ENCODE assay signal across 28 cellular contexts in the genomic region with DNA sequence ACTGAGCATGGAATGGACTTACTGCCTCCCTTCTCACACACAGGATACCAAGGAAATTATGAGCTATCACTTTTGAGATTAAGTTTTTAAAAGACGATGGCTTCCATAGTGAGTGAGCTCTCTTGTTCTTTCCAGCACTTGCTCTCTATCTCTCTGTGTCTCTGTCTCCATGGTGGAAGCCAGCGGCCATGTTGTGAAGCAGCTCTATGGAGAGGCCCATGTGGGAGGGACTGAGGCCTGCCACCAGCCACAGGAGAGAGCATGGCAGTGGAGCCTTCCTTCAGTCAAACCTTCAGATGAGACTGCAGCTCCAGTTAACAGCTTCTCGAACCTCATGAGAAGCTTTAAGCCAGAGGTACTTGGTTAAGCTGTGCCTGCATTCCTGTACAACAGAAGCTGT.
"Had no signal": no experiment of that assay in that cellular context is flagged by ENCODE, and none has a peak within 500 bp of the region (broad histone marks: within the 10 kb centered on the region; RNA-seq: fewer than 3 reads in every experiment).

No MANE protein-coding gene starts in this region.

- H3K4me3 ChIP-seq: left lung, lower lobe of right lung, neural progenitor cell, pancreas, prostate gland, skin epidermis, stomach, testis, thyroid gland, transverse colon, upper lobe of left lung had no signal

- DNase-seq: hippocampal formation; kidney glomerular epithelial cell; left colon; left lung; lower lobe of right lung; mesendoderm; naive B cell; natural killer cell; nephron progenitor cell; pancreas; posterior cingulate gyrus; retina; right cardiac atrium; stimulated activated CD4-positive, alpha-beta T cell treated with anti-CD3 and anti-CD28 coated beads, Interleukin-12 subunit alpha, Interleukin-12 subunit beta, amount 100 ng/mL, for 4 hours; stimulated activated CD4-positive, alpha-beta T cell treated with anti-CD3 and anti-CD28 coated beads, Interleukin-15, amount 100 ng/mL, for 24 hours; stimulated activated CD4-positive, alpha-beta T cell treated with anti-CD3 and anti-CD28 coated beads, Interleukin-2, amount 100 ng/mL, for 24 hours; stimulated activated CD4-positive, alpha-beta T cell treated with anti-CD3 and anti-CD28 coated beads, Interleukin-4, amount 100 ng/mL, for 1 hour; stimulated activated naive B cell treated with anti-CD40 and anti-IgM and Interleukin-4, amounts not matched to agents 10 μg/mL and 1 μg/mL and 100 μg/mL, for 72 hours; stimulated activated naive CD8-positive, alpha-beta T cell treated with anti-CD3 and anti-CD28 coated beads, Interleukin-15, Interleukin-2, amounts not matched to agents 100 U/mL and 50 U/mL, for 24 hours; stomach; testis; thyroid gland; transverse colon; upper lobe of left lung had no signal

- H3K4me1 ChIP-seq: left lung, lower lobe of right lung, neural progenitor cell, pancreas, prostate gland, stomach, testis, thyroid gland, transverse colon, upper lobe of left lung had no signal

- ATAC-seq: left colon; left lung; lower lobe of right lung; natural killer cell; pancreas; right cardiac atrium; sciatic nerve; stimulated activated naive B cell treated with anti-CD40 and anti-IgM and Interleukin-4, amounts not matched to agents 10 μg/mL and 1 μg/mL and 100 μg/mL, for 72 hours; stimulated activated naive CD8-positive, alpha-beta T cell treated with anti-CD3 and anti-CD28 coated beads, Interleukin-15, Interleukin-2, amounts not matched to agents 100 U/mL and 50 U/mL, for 24 hours had no signal

- H3K9me3 ChIP-seq: left lung, lower lobe of right lung, pancreas, prostate gland, stomach, testis, thyroid gland, transverse colon, upper lobe of left lung had no signal

- H3K27me3 ChIP-seq: left lung, neural progenitor cell, pancreas, stomach, testis, thyroid gland, transverse colon, upper lobe of left lung had no signal

- H3K4me2 ChIP-seq: neural progenitor cell had no signal

- H3K9ac ChIP-seq: neural progenitor cell had no signal

- H3K36me3 ChIP-seq: left lung, lower lobe of right lung, neural progenitor cell, pancreas, prostate gland, stomach, thyroid gland, transverse colon, upper lobe of left lung had no signal

- H3K27ac ChIP-seq: left lung, lower lobe of right lung, neural progenitor cell, pancreas, prostate gland, skin epidermis, stomach, testis, thyroid gland, transverse colon, upper lobe of left lung had no signal

- H2AFZ ChIP-seq: neural progenitor cell had no signal
